In genomic region chr21:14737922-14738321, GRCh38 we compare ENCODE assay signal across 8 cellular contexts.
DNase-seq lines count a peak whose midpoint lies in the region; ATAC-seq and TF ChIP-seq lines count a peak whose summit lies in the region.

No MANE protein-coding gene starts in this region.

- H3K4me1 ChIP-seq in mucosa of descending colon (ENCODE audit: low read depth) (no peaks in the 10 kb centered on the region), uterus (no peaks in the 10 kb centered on the region)

- intact Hi-C loops in dendritic cell treated with granulocyte-macrophage colony-stimulating factor and Interleukin-4, amounts not matched to agents 40 ng/mL and 50 ng/mL, for 4 days (cut with micrococcal nuclease) = loop anchor here (1.0 to 5.0 kb wide), 3 partner anchors 51 to 216 kb away; no protein-coding TSS in a partner anchor
- intact Hi-C loops in mucosa of descending colon (cut with DNase I, micrococcal nuclease) = no loop called here
- intact Hi-C loops in uterus (cut with DNase I; ENCODE audit: low total_unique reads) = no loop called here

- TF ChIP-seq POLR2A in uterus (IDR thresholded peaks at IDR 0.05) = no peak

- H3K36me3 ChIP-seq in mucosa of descending colon (ENCODE audit: low read depth) (no peaks in the 10 kb centered on the region), uterus (no peaks in the 10 kb centered on the region)

- H3K27ac ChIP-seq in uterus = no peak overlapping the region

- H3K27me3 Mint-ChIP-seq in dendritic cell treated with granulocyte-macrophage colony-stimulating factor and Interleukin-4, amounts not matched to agents 40 ng/mL and 50 ng/mL, for 4 days = no peaks in the 10 kb centered on the region

- peak; percentile 41 for DNase-seq in A172 (ENCODE audit: low spot score)
- peak; percentile 87 to 93 for DNase-seq in Kasumi-1 (lab: John Stamatoyannopoulos, UW)
- peak; percentile 74 for DNase-seq in SW480 (ENCODE audit: low spot score)
- peak in 1 of 3 donors; percentile 88 for DNase-seq in mucosa of descending colon
- DNase-seq in uterus = no peak
- DNase-seq in NCI-H510A treated with DMSO at 0.1 percent for 48 hours (lab: John Stamatoyannopoulos, UW) = no peak

- H3K36me3 Mint-ChIP-seq in dendritic cell treated with granulocyte-macrophage colony-stimulating factor and Interleukin-4, amounts not matched to agents 40 ng/mL and 50 ng/mL, for 4 days (ENCODE audit: low read depth) = no peaks in the 10 kb centered on the region

- no peak overlapping the region for H3K4me3 Mint-ChIP-seq in dendritic cell treated with granulocyte-macrophage colony-stimulating factor and Interleukin-4, amounts not matched to agents 40 ng/mL and 50 ng/mL, for 4 days

- H3K27me3 ChIP-seq in uterus = no peaks in the 10 kb centered on the region

- peak overlapping the region; percentile 43 for H3K27ac Mint-ChIP-seq in dendritic cell treated with granulocyte-macrophage colony-stimulating factor and Interleukin-4, amounts not matched to agents 40 ng/mL and 50 ng/mL, for 4 days

- peaks cover 25% of the 10 kb centered on the region for H3K4me1 Mint-ChIP-seq in dendritic cell treated with granulocyte-macrophage colony-stimulating factor and Interleukin-4, amounts not matched to agents 40 ng/mL and 50 ng/mL, for 4 days (ENCODE audit: low read depth)

- peak; percentile 50; the same call in 1 of the 2 replicates for TF ChIP-seq CTCF in GM12874 (IDR thresholded peaks at IDR 0.05; ENCODE audit: insufficient read depth, low read depth, low read length)
- peak; percentile 51 for TF ChIP-seq CTCF in mucosa of descending colon (IDR thresholded peaks at IDR 0.05)
- peak in 3 of 4 experiments; percentile 12 to 20 (median 18) for TF ChIP-seq CTCF in uterus (IDR thresholded peaks at IDR 0.05)

- ATAC-seq in mucosa of descending colon = peak; percentile 98

- H3K4me3 ChIP-seq in mucosa of descending colon = no peak overlapping the region
- H3K4me3 ChIP-seq in uterus = no peak overlapping the region

- no peaks in the 10 kb centered on the region for H3K9me3 Mint-ChIP-seq in dendritic cell treated with granulocyte-macrophage colony-stimulating factor and Interleukin-4, amounts not matched to agents 40 ng/mL and 50 ng/mL, for 4 days

- H3K9me3 ChIP-seq in mucosa of descending colon (no peaks in the 10 kb centered on the region), uterus (no peaks in the 10 kb centered on the region)

Comparison
In these comparisons a context has a peak if more than half of its experiments do, and no peak if none do; other contexts are left out.
1. DNase-seq: peak in A172 (single experiment), Kasumi-1 (2 of 2) and SW480 (single experiment); none in uterus (0 of 2) and NCI-H510A treated with DMSO at 0.1 percent for 48 hours (single experiment).
2. Peak in every context shown above with its lines, with median percentiles within 50 percentile points of each other: CTCF ChIP-seq.